ENCODE assay signal across 24 cellular contexts in genomic region chr1:112381324-112382076, GRCh38.
"Had no signal": no experiment of that assay in that cellular context is flagged by ENCODE, and none has a peak within 500 bp of the region (broad histone marks: within the 10 kb centered on the region; RNA-seq: fewer than 3 reads in every experiment).

No MANE protein-coding gene starts in this region.

- H3K9ac ChIP-seq: SK-N-SH had no signal

- FAIRE-seq: HTR-8/SVneo had no signal

- H3K9me3 ChIP-seq: SK-N-SH had no signal

- H3K4me2 ChIP-seq: SK-N-SH had no signal

- H3K27ac ChIP-seq: HL-60, RWPE1 had no signal

- DNase-seq: Karpas-422; KG1; MG63; NCI-H1092; NCI-H1417 treated with DMSO at 0.1 percent for 48 hours; NCI-H146; NCI-H1694 treated with DMSO at 0.1 percent for 48 hours; NCI-H1930; NCI-H2081; NCI-H2171; NCI-H226; NCI-H446; NCI-H510A; NCI-H526; NCI-H748 treated with DMSO at 0.1 percent for 48 hours; NK-92 treated with Interleukin-12 subunit alpha and Interleukin-12 subunit beta, amount 100 ng/mL, for 24 hours; PC-3; SHP77; SK-N-SH; SW 1271 had no signal

- H3K36me3 ChIP-seq: MG63 had no signal

- H3K4me3 ChIP-seq: MG63 had no signal

- ATAC-seq: Panc1, PC-3 had no signal
